ENCODE assay signal across 19 cellular contexts in genomic region chr10:123847686-123848432, GRCh38. TPM values are rescaled to one million over a fixed set of nuclear protein-coding genes. Genes with fewer than 3 reads are reported as not detected.
DNase-seq lines count a peak whose midpoint lies in the region; ATAC-seq, FAIRE-seq and TF ChIP-seq lines count a peak whose summit lies in the region.
"Had no signal": no experiment of that assay in that cellular context is flagged by ENCODE, and none has a peak within 500 bp of the region (broad histone marks: within the 10 kb centered on the region; RNA-seq: fewer than 3 reads in every experiment).

No MANE protein-coding gene starts in this region.

- dilution Hi-C loops in keratinocyte (cut with MboI; ENCODE audit: extremely low pct_ligation_motif_present, low sequenced_read_pairs) = no loop called here

- no peaks in the 10 kb centered on the region for H3K27me3 ChIP-seq in keratinocyte (ENCODE audit: control insufficient read depth, extremely low read depth, insufficient read depth, low read length)
- H3K27me3 ChIP-seq: Peyer's patch had no signal

- H2AFZ ChIP-seq in keratinocyte (ENCODE audit: control insufficient read depth, low read length) = no peak overlapping the region

- H3K9me3 ChIP-seq in keratinocyte (ENCODE audit: control insufficient read depth, low read depth, low read length) = no peaks in the 10 kb centered on the region
- H3K9me3 ChIP-seq: Peyer's patch had no signal

- H3K9me1 ChIP-seq in keratinocyte (ENCODE audit: control insufficient read depth, extremely low read depth, insufficient read depth, low read length) = no peaks in the 10 kb centered on the region

- no peaks in the 10 kb centered on the region for H3K79me2 ChIP-seq in keratinocyte (ENCODE audit: control insufficient read depth, insufficient read depth, low read length)

- FAIRE-seq in keratinocyte (lab: Jason Lieb, UNC) = no peak
- FAIRE-seq: H54, urothelium cell line had no signal

- H4K20me1 ChIP-seq in keratinocyte (ENCODE audit: control insufficient read depth, extremely low read depth, insufficient read depth, low read length) = no peaks in the 10 kb centered on the region

- ATAC-seq in GM21390 (IDR thresholded peaks at IDR 0.05; ENCODE audit: unreplicated experiment) = no peak
- ATAC-seq: stimulated activated memory B cell treated with anti-CD40 and anti-IgM and Interleukin-4, amounts not matched to agents 10 μg/mL and 1 μg/mL and 100 μg/mL, for 72 hours had no signal

- no peak overlapping the region for H3K27ac ChIP-seq in keratinocyte (ENCODE audit: control insufficient read depth, insufficient read depth, low read length)

- H3K9ac ChIP-seq in keratinocyte (ENCODE audit: control insufficient read depth, extremely low read depth, insufficient read depth, low read length) = no peak overlapping the region

- H3K4me1 ChIP-seq in keratinocyte (ENCODE audit: control insufficient read depth, extremely low read depth, insufficient read depth, low read length) = peaks cover 12% of the 10 kb centered on the region

- no peaks in the 10 kb centered on the region for H3K36me3 ChIP-seq in keratinocyte (ENCODE audit: control insufficient read depth in 2 of 2, extremely low read depth in 1 of 2, insufficient read depth in 2 of 2, low read length in 2 of 2)
- H3K36me3 ChIP-seq: Peyer's patch had no signal

- H3K4me3 ChIP-seq in choroid plexus epithelial cell (ENCODE audit: low read depth, low read length) (no peak overlapping the region), keratinocyte (ENCODE audit: control insufficient read depth in 2 of 3, extremely low read depth in 1 of 3, insufficient read depth in 2 of 3, low read depth in 1 of 3, low read length in 3 of 3) (no peak overlapping the region)
- H3K4me3 ChIP-seq: Peyer's patch had no signal

- TF ChIP-seq CTCF in choroid plexus epithelial cell (conservative IDR thresholded peaks at IDR 0.05; ENCODE audit: low read depth, low read length) (no peak), keratinocyte (optimal IDR thresholded peaks at IDR 0.05 in 1 of 3, IDR thresholded peaks at IDR 0.05 in 1 of 3, conservative IDR thresholded peaks at IDR 0.05 in 1 of 3; ENCODE audit: extremely low read depth in 1 of 3, insufficient read depth in 2 of 3, low read length in 3 of 3) (no peak)

- H3K4me2 ChIP-seq in keratinocyte (ENCODE audit: control insufficient read depth, extremely low read depth, insufficient read depth, low read depth, low read length) = peak overlapping the region; percentile 37

- DNase-seq in AG08396 (ENCODE audit: low spot score) (peak; percentile 12), HS-5 (ENCODE audit: low read depth) (peak; percentile 84), choroid plexus epithelial cell (ENCODE audit: low read depth) (peak; percentile 13), keratinocyte (ENCODE audit: low read depth, low spot score) (peak; percentile 13), T-helper 2 cell (no peak), NCI-H146 (lab: John Stamatoyannopoulos, UW) (no peak), NCI-H345 (lab: John Stamatoyannopoulos, UW) (no peak)
- DNase-seq: activated CD8-positive, alpha-beta memory T cell treated with anti-CD3 and anti-CD28 coated beads, Interleukin-2, amount 50 U/mL, for 4 hours; activated naive CD4-positive, alpha-beta T cell treated with Interleukin-2 at 50 U/mL for 16 hours; central memory CD4-positive, alpha-beta T cell; DMS 273 treated with DMSO at 0.1 percent for 48 hours; mesendoderm; NCI-H1436; NCI-H446 treated with DMSO at 0.1 percent for 48 hours had no signal

RNA-seq across cellular contexts. Expression of gene CPXM2, which starts 43.7 kb away (rescaled TPM):
- polyA plus RNA-seq in keratinocyte = 0.01 to 0.03 TPM in 2 of 3 replicates, not detected in the other
- not detected for polyA plus RNA-seq in keratinocyte (2011; ENCODE audit: low read depth)
- polyA plus RNA-seq in keratinocyte (2011; cell fraction: cytosol; rRNA removed) = not detected in 2 replicates
- 0.04 TPM in 1 of 2 replicates, not detected in the other for polyA plus RNA-seq in keratinocyte (2011; cell fraction: nucleus; rRNA removed)
- polyA plus RNA-seq in keratinocyte (2012; ENCODE audit: low replicate concordance) = 0.20 TPM in 1 of 2 replicates, not detected in the other
- polyA minus RNA-seq in keratinocyte = not detected in 3 replicates
- polyA minus RNA-seq in keratinocyte (2011; cell fraction: cytosol; rRNA and poly(A)+ RNA removed) = not detected
- not detected in 2 replicates for polyA minus RNA-seq in keratinocyte (2011; cell fraction: nucleus; rRNA and poly(A)+ RNA removed)

Comparison
In these comparisons a context has a peak if more than half of its experiments do, and no peak if none do; other contexts are left out.
1. DNase-seq: peak in AG08396 (single experiment), HS-5 (single experiment), choroid plexus epithelial cell (single experiment) and keratinocyte (single experiment); none in T-helper 2 cell (0 of 5), NCI-H146 (single experiment) and NCI-H345 (single experiment).